In genomic region chr20:53592501-53593465, GRCh38 we compare ENCODE assay signal across 8 cellular contexts. TPM values are rescaled to one million over a fixed set of nuclear protein-coding genes. Genes with fewer than 3 reads are reported as not detected.
DNase-seq lines count a peak whose midpoint lies in the region; ATAC-seq, FAIRE-seq and TF ChIP-seq lines count a peak whose summit lies in the region.
"Not testable (repeated sequence)": the region's sequence is repeated elsewhere in the genome, so short reads cannot be mapped to it uniquely, and the experiment has no call there.

No MANE protein-coding gene starts in this region.

- not testable (repeated sequence) for TF ChIP-seq CTCF in GM20000 (IDR thresholded peaks at IDR 0.05; ENCODE audit: extremely low read depth, missing control alignments)

- peak overlapping the region; percentile 94 for H3K27ac Mint-ChIP-seq in memory B cell

- H3K36me3 Mint-ChIP-seq in memory B cell = not testable (repeated sequence)

- H3K9ac ChIP-seq in BLaER1 treated with 17β-estradiol and CSF1 and Interleukin-3, amounts not matched to agents 10 nM and 100 nM = peak overlapping the region; percentile 98 to 100 (median 100)

- H3K4me2 ChIP-seq in BLaER1 treated with 17β-estradiol and CSF1 and Interleukin-3, amounts not matched to agents 10 nM and 100 nM = peak overlapping the region; percentile 31 to 94 (median 75); a peak in 19 of 22 replicates

- peak; percentile 42 for DNase-seq in GM20000 (ENCODE audit: low spot score)
- peak; percentile 58 for DNase-seq in HTR-8/SVneo (ENCODE audit: insufficient read length, low spot score)
- DNase-seq in activated gamma-delta T cell treated with Interleukin-2 at 50 U/mL for 16 hours = peak; percentile 50
- peak in 1 of 2 donors; percentile 46 for DNase-seq in memory B cell (ENCODE audit: low spot score in 2 of 2)
- peak; percentile 61 for DNase-seq in stimulated activated CD4-positive, alpha-beta T cell treated with anti-CD3 and anti-CD28 coated beads, Interleukin-4, amount 100 ng/mL, for 24 hours

- not testable (repeated sequence) for H3K9me3 ChIP-seq in BLaER1 treated with 17β-estradiol and CSF1 and Interleukin-3, amounts not matched to agents 10 nM and 100 nM (replicated peaks in 1 of 11)

- H3K4me3 Mint-ChIP-seq in memory B cell = peak overlapping the region; percentile 94

- H3K4me1 ChIP-seq in BLaER1 treated with 17β-estradiol and CSF1 and Interleukin-3, amounts not matched to agents 10 nM and 100 nM = peaks cover 20 to 35% (median 26%) of the 10 kb centered on the region in 10 experiments

- H3K9me3 Mint-ChIP-seq in memory B cell = not testable (repeated sequence)

- H3K27me3 ChIP-seq in BLaER1 treated with 17β-estradiol and CSF1 and Interleukin-3, amounts not matched to agents 10 nM and 100 nM = not testable (repeated sequence)

- peak overlapping the region; percentile 95 to 100 (median 100) for H3K27ac ChIP-seq in BLaER1 treated with 17β-estradiol and CSF1 and Interleukin-3, amounts not matched to agents 10 nM and 100 nM

- peaks cover 18% of the 10 kb centered on the region for H3K4me1 Mint-ChIP-seq in memory B cell

- H3K4me3 ChIP-seq in BLaER1 treated with 17β-estradiol and CSF1 and Interleukin-3, amounts not matched to agents 10 nM and 100 nM = peak overlapping the region; percentile 76 to 94 (median 90)

- ATAC-seq in SK-N-SH treated with all-trans-retinoic acid at 6 μM for 48 hours (peak; percentile 40), esophagus mucosa (peak; percentile 11), memory B cell (ENCODE audit: low read depth) (peak; percentile 8)

- H3K36me3 ChIP-seq in BLaER1 treated with 17β-estradiol and CSF1 and Interleukin-3, amounts not matched to agents 10 nM and 100 nM = not testable (repeated sequence)

- not testable (repeated sequence) for H3K27me3 Mint-ChIP-seq in memory B cell

- not testable (repeated sequence) for FAIRE-seq in HTR-8/SVneo (lab: Jason Lieb, UNC)

- H4K20me1 ChIP-seq in BLaER1 treated with 17β-estradiol and CSF1 and Interleukin-3, amounts not matched to agents 10 nM and 100 nM = peaks cover 0 to 17% (median 0%) of the 10 kb centered on the region in 11 experiments; a peak in 2 of 22 replicates

TF ChIP-seq in SK-N-SH treated with all-trans-retinoic acid at 6 μM for 48 hours, 23 proteins besides CTCF, POLR2A, EP300 and RAD21:
- TF ChIP-seq, protein P1, sequence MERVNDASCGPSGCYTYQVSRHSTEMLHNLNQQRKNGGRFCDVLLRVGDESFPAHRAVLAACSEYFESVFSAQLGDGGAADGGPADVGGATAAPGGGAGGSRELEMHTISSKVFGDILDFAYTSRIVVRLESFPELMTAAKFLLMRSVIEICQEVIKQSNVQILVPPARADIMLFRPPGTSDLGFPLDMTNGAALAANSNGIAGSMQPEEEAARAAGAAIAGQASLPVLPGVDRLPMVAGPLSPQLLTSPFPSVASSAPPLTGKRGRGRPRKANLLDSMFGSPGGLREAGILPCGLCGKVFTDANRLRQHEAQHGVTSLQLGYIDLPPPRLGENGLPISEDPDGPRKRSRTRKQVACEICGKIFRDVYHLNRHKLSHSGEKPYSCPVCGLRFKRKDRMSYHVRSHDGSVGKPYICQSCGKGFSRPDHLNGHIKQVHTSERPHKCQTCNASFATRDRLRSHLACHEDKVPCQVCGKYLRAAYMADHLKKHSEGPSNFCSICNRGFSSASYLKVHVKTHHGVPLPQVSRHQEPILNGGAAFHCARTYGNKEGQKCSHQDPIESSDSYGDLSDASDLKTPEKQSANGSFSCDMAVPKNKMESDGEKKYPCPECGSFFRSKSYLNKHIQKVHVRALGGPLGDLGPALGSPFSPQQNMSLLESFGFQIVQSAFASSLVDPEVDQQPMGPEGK (CRISPR knock-in tag; IDR thresholded peaks at IDR 0.05; ENCODE audit: borderline replicate concordance) = peak; percentile 28; the same call in 1 of the 2 replicates

RNA-seq across cellular contexts. Expression of gene ZNF217, which starts 0.9 kb away (rescaled TPM):
- total RNA-seq in esophagus mucosa = 30.4 TPM
